10 cellular contexts compared by ENCODE assay signal in genomic region chrX:427812-428725, GRCh38. TPM values are rescaled to one million over a fixed set of nuclear protein-coding genes. Genes with fewer than 3 reads are reported as not detected.
A peak's percentile ranks its signal among the peaks of the same experiment; 100 is the strongest.
DNase-seq lines count a peak whose midpoint lies in the region; ATAC-seq, FAIRE-seq and TF ChIP-seq lines count a peak whose summit lies in the region.
"Had no signal": no experiment of that assay in that cellular context is flagged by ENCODE, and none has a peak within 500 bp of the region (broad histone marks: within the 10 kb centered on the region; RNA-seq: fewer than 3 reads in every experiment).

No MANE protein-coding gene starts in this region.

- H3K4me1 Mint-ChIP-seq in astrocyte (ENCODE audit: low read depth, unreplicated experiment): peaks cover 4% of the 10 kb centered on the region
- peaks cover 0 to 8% (median 2%) of the 10 kb centered on the region in 4 donors for H3K4me1 Mint-ChIP-seq in naive thymus-derived CD8-positive, alpha-beta T cell
- peaks cover 0 to 4% (median 3%) of the 10 kb centered on the region in 3 donors for H3K4me1 Mint-ChIP-seq in CD8-positive, alpha-beta memory T cell

- FAIRE-seq in astrocyte (lab: Jason Lieb, UNC): no peak

- H3K36me3 Mint-ChIP-seq in astrocyte (ENCODE audit: low read depth, unreplicated experiment): peaks cover 2% of the 10 kb centered on the region
- H3K36me3 Mint-ChIP-seq in naive thymus-derived CD8-positive, alpha-beta T cell: peaks cover 0 to 12% (median 0%) of the 10 kb centered on the region in 3 donors
- H3K36me3 Mint-ChIP-seq in CD8-positive, alpha-beta memory T cell: peaks cover 0 to 7% (median 0%) of the 10 kb centered on the region in 3 donors

- no peak for ATAC-seq in naive thymus-derived CD8-positive, alpha-beta T cell
- ATAC-seq in GM21360 (IDR thresholded peaks at IDR 0.05; ENCODE audit: unreplicated experiment): no peak

- peak overlapping the region; percentile 5; the same call in 1 of the 2 replicates for H3K9ac ChIP-seq in HUES48 (ENCODE audit: low read depth, low read length)
- peak overlapping the region; percentile 27 for H3K9ac ChIP-seq in astrocyte (ENCODE audit: low read length)

- H3K4me2 ChIP-seq in astrocyte (ENCODE audit: low read length): peak overlapping the region; percentile 79

- H3K27me3 ChIP-seq in BJ (ENCODE audit: control insufficient read depth, insufficient read depth, low read length) (no peaks in the 10 kb centered on the region), HUES48 (ENCODE audit: control insufficient read depth, insufficient read depth, low read length) (peaks cover 18% of the 10 kb centered on the region), astrocyte (ENCODE audit: insufficient read depth, low read length) (peaks cover 7% of the 10 kb centered on the region)
- H3K27me3 ChIP-seq in CD8-positive, alpha-beta memory T cell (ENCODE audit: insufficient read depth, low read length, poor library complexity, severe bottlenecking): no peaks in the 10 kb centered on the region

- no peaks in the 10 kb centered on the region for H3K79me2 ChIP-seq in astrocyte (ENCODE audit: insufficient read depth, low read length)

- peak overlapping the region; percentile 75 for H2AFZ ChIP-seq in astrocyte (ENCODE audit: low read depth, low read length)

- H3K9me3 Mint-ChIP-seq in astrocyte (ENCODE audit: unreplicated experiment): peaks cover 25% of the 10 kb centered on the region
- H3K9me3 Mint-ChIP-seq in naive thymus-derived CD8-positive, alpha-beta T cell: no peaks in the 10 kb centered on the region
- H3K9me3 Mint-ChIP-seq in CD8-positive, alpha-beta memory T cell: peaks cover 0 to 9% (median 0%) of the 10 kb centered on the region in 5 donors

- DNase-seq in BJ (ENCODE audit: low read depth) (no peak), astrocyte (ENCODE audit: low read depth) (no peak), GOT3 (lab: John Stamatoyannopoulos, UW) (no peak)
- peak in 1 of 10 donors; percentile 49 for DNase-seq in naive thymus-derived CD8-positive, alpha-beta T cell
- no peak for DNase-seq in activated effector memory CD4-positive, alpha-beta T cell treated with Interleukin-2 at 50 U/mL for 16 hours
- no peak for DNase-seq in CD8-positive, alpha-beta memory T cell
- DNase-seq: NCI-H1417 had no signal

- POLR2A ChIA-PET in BJ (lab: Charles Lee): no interaction called here
- POLR2A ChIA-PET in naive thymus-derived CD8-positive, alpha-beta T cell (lab: Charles Lee): no interaction called here
- POLR2A ChIA-PET in CD8-positive, alpha-beta memory T cell (lab: Charles Lee): no interaction called here

- H3K4me3 Mint-ChIP-seq in astrocyte (ENCODE audit: unreplicated experiment): no peak overlapping the region
- peak overlapping the region in 9 of 10 donors; percentile 29 to 66 (median 54) for H3K4me3 Mint-ChIP-seq in naive thymus-derived CD8-positive, alpha-beta T cell
- H3K4me3 Mint-ChIP-seq in CD8-positive, alpha-beta memory T cell: peak overlapping the region in 1 of 7 donors; percentile 46

- no peaks in the 10 kb centered on the region for H4K20me1 ChIP-seq in astrocyte (ENCODE audit: insufficient read depth, low read length)

- peak overlapping the region; percentile 37 for H3K4me3 ChIP-seq in BJ (ENCODE audit: low read depth, low read length)
- H3K4me3 ChIP-seq in HUES48 (ENCODE audit: low read depth, low read length): peak overlapping the region; percentile 49
- no peak overlapping the region for H3K4me3 ChIP-seq in astrocyte (ENCODE audit: insufficient read depth, low read depth, low read length)
- H3K4me3 ChIP-seq in CD8-positive, alpha-beta memory T cell (ENCODE audit: low read length): no peak overlapping the region
- H3K4me3 ChIP-seq: lung had no signal

- H3K27ac ChIP-seq in HUES48 (ENCODE audit: low read depth, low read length): no peak overlapping the region
- H3K27ac ChIP-seq in astrocyte (ENCODE audit: low read depth, low read length): no peak overlapping the region
- H3K27ac ChIP-seq in CD8-positive, alpha-beta memory T cell (ENCODE audit: low read depth, low read length): no peak overlapping the region

- no peaks in the 10 kb centered on the region for H3K36me3 ChIP-seq in BJ (ENCODE audit: control insufficient read depth, insufficient read depth, low read length)
- no peaks in the 10 kb centered on the region for H3K36me3 ChIP-seq in HUES48 (ENCODE audit: control insufficient read depth, insufficient read depth, low read length)
- H3K36me3 ChIP-seq in astrocyte (ENCODE audit: insufficient read depth, low read length): no peaks in the 10 kb centered on the region
- no peaks in the 10 kb centered on the region for H3K36me3 ChIP-seq in CD8-positive, alpha-beta memory T cell (ENCODE audit: insufficient read depth, low read length)

- CTCF ChIA-PET in BJ (lab: Yijun Ruan, JAX): no interaction called here
- CTCF ChIA-PET in CD8-positive, alpha-beta memory T cell (lab: Charles Lee): no interaction called here

- no peaks in the 10 kb centered on the region for H3K4me1 ChIP-seq in HUES48 (ENCODE audit: control insufficient read depth, insufficient read depth, low read length)
- no peaks in the 10 kb centered on the region for H3K4me1 ChIP-seq in astrocyte (ENCODE audit: insufficient read depth, low read length)
- no peaks in the 10 kb centered on the region for H3K4me1 ChIP-seq in CD8-positive, alpha-beta memory T cell (ENCODE audit: insufficient read depth, low read length)

- TF ChIP-seq CTCF in BJ (IDR thresholded peaks at IDR 0.05; ENCODE audit: insufficient read depth, low read depth, low read length) (peak; percentile 62), astrocyte (IDR thresholded peaks at IDR 0.05; ENCODE audit: insufficient read depth, low read depth, low read length) (no peak)

- H3K27ac Mint-ChIP-seq in astrocyte (ENCODE audit: unreplicated experiment): no peak overlapping the region
- H3K27ac Mint-ChIP-seq in naive thymus-derived CD8-positive, alpha-beta T cell: peak overlapping the region in 2 of 10 donors; percentile 33 to 51
- H3K27ac Mint-ChIP-seq in CD8-positive, alpha-beta memory T cell: no peak overlapping the region

- H3K9me3 ChIP-seq in HUES48 (ENCODE audit: control insufficient read depth, insufficient read depth, low read length): no peaks in the 10 kb centered on the region
- no peaks in the 10 kb centered on the region for H3K9me3 ChIP-seq in astrocyte (ENCODE audit: insufficient read depth, low read depth, low read length)
- no peaks in the 10 kb centered on the region for H3K9me3 ChIP-seq in CD8-positive, alpha-beta memory T cell (ENCODE audit: low read length)

- H3K27me3 Mint-ChIP-seq in astrocyte (ENCODE audit: low read depth, unreplicated experiment): no peaks in the 10 kb centered on the region
- H3K27me3 Mint-ChIP-seq in naive thymus-derived CD8-positive, alpha-beta T cell: peaks cover 9 to 39% (median 18%) of the 10 kb centered on the region in 5 donors
- H3K27me3 Mint-ChIP-seq in CD8-positive, alpha-beta memory T cell: peaks cover 13 to 32% of the 10 kb centered on the region in 2 donors

RNA-seq across cellular contexts. Expression of gene PPP2R3B, which starts 41.4 kb away (rescaled TPM):
- polyA plus RNA-seq in BJ (2011; rRNA removed): 8.6 and 14.9 TPM in 2 replicates
- polyA minus RNA-seq in BJ (2011; rRNA and poly(A)+ RNA removed): 13.0 and 17.8 TPM in 2 replicates
- 39.3 and 44.7 TPM in 2 replicates for total RNA-seq in astrocyte
- total RNA-seq in naive thymus-derived CD8-positive, alpha-beta T cell: 10 to 100 TPM; 52.9 to 56.4 TPM
- polyA plus RNA-seq in naive thymus-derived CD8-positive, alpha-beta T cell: 10 to 100 TPM in 1 of 3 donors, 1 to 10 TPM in 2; 7.4 to 12.9 (median 9.2) TPM
- total RNA-seq in CD8-positive, alpha-beta memory T cell: 10 to 100 TPM; 21.2 to 23.1 TPM
- polyA plus RNA-seq in CD8-positive, alpha-beta memory T cell: 10.0 TPM

Comparison
In these comparisons a context has a peak if more than half of its experiments do, and no peak if none do; other contexts are left out.
1. H3K4me3 ChIP-seq: peak in BJ (single experiment) and HUES48 (single experiment); none in astrocyte (single experiment) and CD8-positive, alpha-beta memory T cell (single experiment).